Comparison of ENCODE assay signal across 1 cellular context in genomic region chr21:41727784-41728763, GRCh38.
TF ChIP-seq lines count a peak whose summit lies in the region.

No MANE protein-coding gene starts in this region.

TF ChIP-seq in IMR-90, 13 proteins besides CTCF, POLR2A, EP300 and RAD21 (continued from another document):
- TF ChIP-seq, protein P1, sequence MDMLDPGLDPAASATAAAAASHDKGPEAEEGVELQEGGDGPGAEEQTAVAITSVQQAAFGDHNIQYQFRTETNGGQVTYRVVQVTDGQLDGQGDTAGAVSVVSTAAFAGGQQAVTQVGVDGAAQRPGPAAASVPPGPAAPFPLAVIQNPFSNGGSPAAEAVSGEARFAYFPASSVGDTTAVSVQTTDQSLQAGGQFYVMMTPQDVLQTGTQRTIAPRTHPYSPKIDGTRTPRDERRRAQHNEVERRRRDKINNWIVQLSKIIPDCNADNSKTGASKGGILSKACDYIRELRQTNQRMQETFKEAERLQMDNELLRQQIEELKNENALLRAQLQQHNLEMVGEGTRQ (IDR thresholded peaks at IDR 0.05; ENCODE audit: low read depth, low read length) = no peak
- TF ChIP-seq, protein P2, sequence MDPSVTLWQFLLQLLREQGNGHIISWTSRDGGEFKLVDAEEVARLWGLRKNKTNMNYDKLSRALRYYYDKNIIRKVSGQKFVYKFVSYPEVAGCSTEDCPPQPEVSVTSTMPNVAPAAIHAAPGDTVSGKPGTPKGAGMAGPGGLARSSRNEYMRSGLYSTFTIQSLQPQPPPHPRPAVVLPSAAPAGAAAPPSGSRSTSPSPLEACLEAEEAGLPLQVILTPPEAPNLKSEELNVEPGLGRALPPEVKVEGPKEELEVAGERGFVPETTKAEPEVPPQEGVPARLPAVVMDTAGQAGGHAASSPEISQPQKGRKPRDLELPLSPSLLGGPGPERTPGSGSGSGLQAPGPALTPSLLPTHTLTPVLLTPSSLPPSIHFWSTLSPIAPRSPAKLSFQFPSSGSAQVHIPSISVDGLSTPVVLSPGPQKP (IDR thresholded peaks at IDR 0.05; ENCODE audit: borderline replicate concordance, low read depth, low read length) = no peak
- no peak for TF ChIP-seq SMC3 (IDR thresholded peaks at IDR 0.05; ENCODE audit: low read depth, low read length)
- TF ChIP-seq CHD1 (IDR thresholded peaks at IDR 0.05; ENCODE audit: low read depth, low read length) = no peak
- no peak for TF ChIP-seq NFE2L2 (IDR thresholded peaks at IDR 0.05; ENCODE audit: low read depth, low read length)
- no peak for TF ChIP-seq MAFK (IDR thresholded peaks at IDR 0.05; ENCODE audit: low read depth, low read length)
- TF ChIP-seq CEBPB (IDR thresholded peaks at IDR 0.05; ENCODE audit: low read depth, low read length) = no peak
- TF ChIP-seq RFX5 (IDR thresholded peaks at IDR 0.05; ENCODE audit: low read depth, low read length) = no peak
TF ChIP-seq in IMR-90: peak in this region for 0.
